17 cellular contexts compared by ENCODE assay signal in the genomic region with DNA sequence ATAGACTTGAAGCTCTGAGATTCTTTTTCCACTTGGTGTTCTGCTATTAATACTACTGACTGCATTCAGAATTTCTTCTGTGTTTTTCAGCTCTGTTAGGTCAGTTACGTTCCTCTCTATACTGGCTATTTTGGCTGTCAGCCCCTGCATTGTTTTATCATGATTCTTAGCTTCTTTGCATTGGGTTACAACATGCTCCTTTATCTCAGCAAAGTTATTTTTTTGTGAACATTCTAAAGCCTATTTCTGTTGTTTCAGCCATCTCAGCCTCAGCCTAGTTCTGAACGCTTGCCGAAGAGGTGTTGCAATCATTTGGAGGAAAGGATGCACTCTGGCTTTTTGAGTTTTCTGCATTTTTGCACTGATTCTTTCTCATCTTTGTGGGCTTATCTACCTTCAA.
DNase-seq lines count a peak whose midpoint lies in the region; TF ChIP-seq lines count a peak whose summit lies in the region.
"Had no signal": no experiment of that assay in that cellular context is flagged by ENCODE, and none has a peak within 500 bp of the region (broad histone marks: within the 10 kb centered on the region; RNA-seq: fewer than 3 reads in every experiment).

No MANE protein-coding gene starts in this region.

- no peaks in the 10 kb centered on the region for H3K27me3 ChIP-seq in AG04450 (ENCODE audit: control insufficient read depth, insufficient read depth, low read length)
- H3K27me3 ChIP-seq: MG63, Peyer's patch had no signal

- no peaks in the 10 kb centered on the region for H3K27me3 Mint-ChIP-seq in activated T-helper 2 cell treated with anti-CD3 and anti-CD28 coated beads, Interferon-gamma antibody, Interleukin-2, Interleukin-4, amounts not matched to agents 10 μg/mL and 5 μg/mL and 100 μg/mL, durations not matched to agents 14 hours and 24 hours and 36 hours (ENCODE audit: low read depth)

- TF ChIP-seq CTCF in AG04450 (IDR thresholded peaks at IDR 0.05; ENCODE audit: low read depth, low read length) (no peak), choroid plexus epithelial cell (conservative IDR thresholded peaks at IDR 0.05; ENCODE audit: low read depth, low read length) (no peak), foreskin fibroblast (IDR thresholded peaks at IDR 0.05; ENCODE audit: low read depth, low read length) (no peak)

- in situ Hi-C loops in ACHN (cut with HindIII; ENCODE audit: low pct_ligation_motif_present, low pct_unique_long_range_greater_than_20kb, low sequenced_read_pairs) = no loop called here

- H3K27ac Mint-ChIP-seq in activated T-helper 2 cell treated with anti-CD3 and anti-CD28 coated beads, Interferon-gamma antibody, Interleukin-2, Interleukin-4, amounts not matched to agents 10 μg/mL and 5 μg/mL and 100 μg/mL, durations not matched to agents 14 hours and 24 hours and 36 hours = no peak overlapping the region
- H3K27ac Mint-ChIP-seq: CD8-positive, alpha-beta T cell had no signal

- H3K4me3 ChIP-seq in AG04450 (ENCODE audit: low read depth, low read length) = no peak overlapping the region
- no peak overlapping the region for H3K4me3 ChIP-seq in choroid plexus epithelial cell (ENCODE audit: low read depth, low read length)
- no peak overlapping the region for H3K4me3 ChIP-seq in foreskin fibroblast (ENCODE audit: low read depth in 1 of 2, low read length in 2 of 2)
- H3K4me3 ChIP-seq: MG63, Peyer's patch had no signal

- no peaks in the 10 kb centered on the region for H3K9me3 Mint-ChIP-seq in activated T-helper 2 cell treated with anti-CD3 and anti-CD28 coated beads, Interferon-gamma antibody, Interleukin-2, Interleukin-4, amounts not matched to agents 10 μg/mL and 5 μg/mL and 100 μg/mL, durations not matched to agents 14 hours and 24 hours and 36 hours
- H3K9me3 Mint-ChIP-seq: CD8-positive, alpha-beta T cell; H9 had no signal

- intact Hi-C loops in activated T-helper 2 cell treated with anti-CD3 and anti-CD28 coated beads, Interferon-gamma antibody, Interleukin-2, Interleukin-4, amounts not matched to agents 10 μg/mL and 5 μg/mL and 100 μg/mL, durations not matched to agents 14 hours and 24 hours and 36 hours (cut with micrococcal nuclease) = no loop called here

- DNase-seq in AG04450 (ENCODE audit: low read depth, low spot score) = peak; percentile 62
- peak; percentile 23 for DNase-seq in HS-5 (ENCODE audit: low read depth)
- peak; percentile 94 for DNase-seq in choroid plexus epithelial cell (ENCODE audit: low read depth)
- DNase-seq in foreskin fibroblast = peak; percentile 34 to 66
- no peak for DNase-seq in GOT3 (lab: John Stamatoyannopoulos, UW)
- DNase-seq in OCI-M1 (lab: John Stamatoyannopoulos, UW) = no peak
- DNase-seq in activated T-helper 2 cell treated with anti-CD3 and anti-CD28 coated beads, Interferon-gamma antibody, Interleukin-2, Interleukin-4, amounts not matched to agents 10 μg/mL and 5 μg/mL and 100 μg/mL, durations not matched to agents 14 hours and 24 hours and 36 hours (ENCODE audit: low spot score) = no peak
- no peak for DNase-seq in ACHN
- DNase-seq: CD8-positive, alpha-beta T cell; H9; MG63; NCI-H1105; NCI-H1694 treated with DMSO at 0.1 percent for 48 hours; NCI-H446 treated with DMSO at 0.1 percent for 48 hours; NCI-H774; Peyer's patch; SHP77 had no signal

- peak overlapping the region; percentile 55 for H3K27ac ChIP-seq in AG04450 (ENCODE audit: low read depth, low read length)
- H3K27ac ChIP-seq: Peyer's patch had no signal

- H3K4me1 Mint-ChIP-seq in activated T-helper 2 cell treated with anti-CD3 and anti-CD28 coated beads, Interferon-gamma antibody, Interleukin-2, Interleukin-4, amounts not matched to agents 10 μg/mL and 5 μg/mL and 100 μg/mL, durations not matched to agents 14 hours and 24 hours and 36 hours (ENCODE audit: low read depth) = no peaks in the 10 kb centered on the region
- H3K4me1 Mint-ChIP-seq: H9 had no signal

- CTCF ChIA-PET in AG04450 (lab: Charles Lee) = no interaction called here

- H3K4me3 Mint-ChIP-seq in activated T-helper 2 cell treated with anti-CD3 and anti-CD28 coated beads, Interferon-gamma antibody, Interleukin-2, Interleukin-4, amounts not matched to agents 10 μg/mL and 5 μg/mL and 100 μg/mL, durations not matched to agents 14 hours and 24 hours and 36 hours (ENCODE audit: low read depth) = no peak overlapping the region
- H3K4me3 Mint-ChIP-seq: CD8-positive, alpha-beta T cell; H9 had no signal

- POLR2A ChIA-PET in AG04450 (lab: Yijun Ruan, JAX) = interaction anchor here (0.6 kb wide), 1 partner anchor 40 kb away, joined by 3 read pairs; no protein-coding TSS in a partner anchor

- H3K9me3 ChIP-seq in AG04450 (ENCODE audit: control insufficient read depth, insufficient read depth, low read length) = peaks cover 3% of the 10 kb centered on the region; the same call in 1 of the 2 replicates
- H3K9me3 ChIP-seq: MG63, Peyer's patch had no signal

- no peaks in the 10 kb centered on the region for H3K36me3 Mint-ChIP-seq in activated T-helper 2 cell treated with anti-CD3 and anti-CD28 coated beads, Interferon-gamma antibody, Interleukin-2, Interleukin-4, amounts not matched to agents 10 μg/mL and 5 μg/mL and 100 μg/mL, durations not matched to agents 14 hours and 24 hours and 36 hours (ENCODE audit: low read depth)
- H3K36me3 Mint-ChIP-seq: CD8-positive, alpha-beta T cell had no signal

Comparison
In these comparisons a context has a peak if more than half of its experiments do, and no peak if none do; other contexts are left out.
1. DNase-seq: peak in AG04450 (single experiment), HS-5 (single experiment), choroid plexus epithelial cell (single experiment) and foreskin fibroblast (2 of 2); none in GOT3 (single experiment), OCI-M1 (single experiment), activated T-helper 2 cell treated with anti-CD3 and anti-CD28 coated beads, Interferon-gamma antibody, Interleukin-2, Interleukin-4, amounts not matched to agents 10 μg/mL and 5 μg/mL and 100 μg/mL, durations not matched to agents 14 hours and 24 hours and 36 hours (single experiment) and ACHN (single experiment).